In the genomic region with DNA sequence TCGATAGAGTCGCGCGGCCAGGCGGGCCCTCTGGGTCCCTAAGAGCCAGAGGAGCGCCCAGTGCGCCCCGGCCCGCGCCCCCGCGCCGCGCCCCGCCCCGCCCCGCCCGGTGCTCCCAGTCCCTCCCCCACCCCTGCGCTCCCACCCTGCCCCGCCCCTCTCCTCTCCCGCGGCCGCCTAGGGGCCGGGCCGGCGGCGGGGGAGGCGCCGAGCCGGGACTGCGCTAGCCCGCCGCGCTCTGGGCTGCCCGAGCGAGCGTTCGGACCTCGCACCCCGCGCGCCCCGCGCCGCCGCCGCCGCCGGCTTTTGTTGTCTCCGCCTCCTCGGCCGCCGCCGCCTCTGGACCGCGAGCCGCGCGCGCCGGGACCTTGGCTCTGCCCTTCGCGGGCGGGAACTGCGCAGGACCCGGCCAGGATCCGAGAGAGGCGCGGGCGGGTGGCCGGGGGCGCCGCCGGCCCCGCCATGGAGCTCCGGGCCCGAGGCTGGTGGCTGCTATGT, we compare ENCODE assay signal across 8 cellular contexts. TPM values are rescaled to one million over a fixed set of nuclear protein-coding genes. Genes with fewer than 3 reads are reported as not detected.
DNase-seq lines count a peak whose midpoint lies in the region; ATAC-seq and TF ChIP-seq lines count a peak whose summit lies in the region.

A gene with protein sequence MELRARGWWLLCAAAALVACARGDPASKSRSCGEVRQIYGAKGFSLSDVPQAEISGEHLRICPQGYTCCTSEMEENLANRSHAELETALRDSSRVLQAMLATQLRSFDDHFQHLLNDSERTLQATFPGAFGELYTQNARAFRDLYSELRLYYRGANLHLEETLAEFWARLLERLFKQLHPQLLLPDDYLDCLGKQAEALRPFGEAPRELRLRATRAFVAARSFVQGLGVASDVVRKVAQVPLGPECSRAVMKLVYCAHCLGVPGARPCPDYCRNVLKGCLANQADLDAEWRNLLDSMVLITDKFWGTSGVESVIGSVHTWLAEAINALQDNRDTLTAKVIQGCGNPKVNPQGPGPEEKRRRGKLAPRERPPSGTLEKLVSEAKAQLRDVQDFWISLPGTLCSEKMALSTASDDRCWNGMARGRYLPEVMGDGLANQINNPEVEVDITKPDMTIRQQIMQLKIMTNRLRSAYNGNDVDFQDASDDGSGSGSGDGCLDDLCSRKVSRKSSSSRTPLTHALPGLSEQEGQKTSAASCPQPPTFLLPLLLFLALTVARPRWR (plus strand): TSS at position 207 of the 498 bp plus-strand sequence. CDS start 256 bp downstream, at position 463.

- peak; percentile 18 for DNase-seq in NCI-H2107 treated with DMSO at 0.1 percent for 48 hours (lab: John Stamatoyannopoulos, UW; ENCODE audit: unreplicated experiment)
- no peak for DNase-seq in NCI-H2107 (lab: John Stamatoyannopoulos, UW)
- peak; percentile 75 for DNase-seq in HEK293T (ENCODE audit: extremely low spot score)
- DNase-seq in NCI-H345 treated with DMSO at 0.1 percent for 48 hours (lab: John Stamatoyannopoulos, UW; ENCODE audit: unreplicated experiment), result peak; percentile 30
- peak; percentile 57 for DNase-seq in activated T-helper 1 cell treated with anti-CD3 and anti-CD28 coated beads, Interleukin-12 subunit alpha, Interleukin-12 subunit beta, Interleukin-2, Interleukin-4 antibody, amounts not matched to agents 30 ng/mL and 10 ng/mL and 1 ng/mL, durations not matched to agents 14 hours and 24 hours and 36 hours (ENCODE audit: low spot score)
- peak; percentile 63 for DNase-seq in fibroblast of peridontal ligament (ENCODE audit: extremely low read depth)
- DNase-seq in naive B cell, result no peak
- DNase-seq in transverse colon, result peak; percentile 69

- no peaks in the 10 kb centered on the region for H3K36me3 ChIP-seq in transverse colon

- no peak for TF ChIP-seq CTCF in transverse colon (IDR thresholded peaks at IDR 0.05)

- H3K27ac Mint-ChIP-seq in activated T-helper 1 cell treated with anti-CD3 and anti-CD28 coated beads, Interleukin-12 subunit alpha, Interleukin-12 subunit beta, Interleukin-2, Interleukin-4 antibody, amounts not matched to agents 30 ng/mL and 10 ng/mL and 1 ng/mL, durations not matched to agents 14 hours and 24 hours and 36 hours, result peak within 1 kb of the TSS; percentile 61
- peak within 1 kb of the TSS in 5 of 6 donors; percentile 36 to 95 (median 74) for H3K27ac Mint-ChIP-seq in naive B cell

- peaks cover 13% of the 10 kb centered on the region for H3K27me3 Mint-ChIP-seq in activated T-helper 1 cell treated with anti-CD3 and anti-CD28 coated beads, Interleukin-12 subunit alpha, Interleukin-12 subunit beta, Interleukin-2, Interleukin-4 antibody, amounts not matched to agents 30 ng/mL and 10 ng/mL and 1 ng/mL, durations not matched to agents 14 hours and 24 hours and 36 hours (ENCODE audit: insufficient read depth)
- peaks cover 3 to 47% (median 44%) of the 10 kb centered on the region in 3 donors for H3K27me3 Mint-ChIP-seq in naive B cell

- no peaks in the 10 kb centered on the region for H3K36me3 Mint-ChIP-seq in activated T-helper 1 cell treated with anti-CD3 and anti-CD28 coated beads, Interleukin-12 subunit alpha, Interleukin-12 subunit beta, Interleukin-2, Interleukin-4 antibody, amounts not matched to agents 30 ng/mL and 10 ng/mL and 1 ng/mL, durations not matched to agents 14 hours and 24 hours and 36 hours (ENCODE audit: low read depth)
- H3K36me3 Mint-ChIP-seq in naive B cell, result no peaks in the 10 kb centered on the region

- H3K9me3 ChIP-seq in transverse colon, result no peaks in the 10 kb centered on the region

- TF ChIP-seq POLR2A in transverse colon (IDR thresholded peaks at IDR 0.05), result no peak

- POLR2A ChIA-PET in HEK293T (lab: Yijun Ruan, JAX), result interaction anchor here (0.7 to 1.4 kb wide), 2 partner anchors 9 to 201 kb away, joined by 3 read pairs; no protein-coding TSS in a partner anchor

- WGBS in transverse colon (ENCODE audit: low coverage in 1 of 2), 2 donors, result no CpG with 5 or more reads among the region's 77 CpGs

- H3K27me3 ChIP-seq in transverse colon, result peaks cover 22% of the 10 kb centered on the region

- H3K4me1 Mint-ChIP-seq in activated T-helper 1 cell treated with anti-CD3 and anti-CD28 coated beads, Interleukin-12 subunit alpha, Interleukin-12 subunit beta, Interleukin-2, Interleukin-4 antibody, amounts not matched to agents 30 ng/mL and 10 ng/mL and 1 ng/mL, durations not matched to agents 14 hours and 24 hours and 36 hours (ENCODE audit: low read depth), result no peaks in the 10 kb centered on the region
- peaks cover 8 to 20% (median 17%) of the 10 kb centered on the region in 3 donors for H3K4me1 Mint-ChIP-seq in naive B cell

- H3K9me3 Mint-ChIP-seq in activated T-helper 1 cell treated with anti-CD3 and anti-CD28 coated beads, Interleukin-12 subunit alpha, Interleukin-12 subunit beta, Interleukin-2, Interleukin-4 antibody, amounts not matched to agents 30 ng/mL and 10 ng/mL and 1 ng/mL, durations not matched to agents 14 hours and 24 hours and 36 hours, result no peaks in the 10 kb centered on the region
- no peaks in the 10 kb centered on the region for H3K9me3 Mint-ChIP-seq in naive B cell

- intact Hi-C loops in activated T-helper 1 cell treated with anti-CD3 and anti-CD28 coated beads, Interleukin-12 subunit alpha, Interleukin-12 subunit beta, Interleukin-2, Interleukin-4 antibody, amounts not matched to agents 30 ng/mL and 10 ng/mL and 1 ng/mL, durations not matched to agents 14 hours and 24 hours and 36 hours (cut with micrococcal nuclease), result loop anchor here (1.0 to 10.0 kb wide), 6 partner anchors 33 to 411 kb away; a partner anchor contains a TSS
- intact Hi-C loops in transverse colon (cut with DNase I; ENCODE audit: low total_unique reads), result no loop called here

- H3K4me3 Mint-ChIP-seq in activated T-helper 1 cell treated with anti-CD3 and anti-CD28 coated beads, Interleukin-12 subunit alpha, Interleukin-12 subunit beta, Interleukin-2, Interleukin-4 antibody, amounts not matched to agents 30 ng/mL and 10 ng/mL and 1 ng/mL, durations not matched to agents 14 hours and 24 hours and 36 hours, result peak within 1 kb of the TSS; percentile 83
- peak within 1 kb of the TSS; percentile 81 to 94 (median 88) for H3K4me3 Mint-ChIP-seq in naive B cell

- TF ChIP-seq EP300 in transverse colon (IDR thresholded peaks at IDR 0.05; ENCODE audit: low read depth), result no peak

- ATAC-seq in naive B cell (ENCODE audit: low read depth in 2 of 2), result peak; percentile 68 to 69

- H3K27ac ChIP-seq in transverse colon, result peak within 1 kb of the TSS; percentile 84 to 94 (median 92)

- CTCF ChIA-PET in HEK293T (lab: Yijun Ruan, JAX), result no interaction called here

- in situ Hi-C loops in transverse colon (cut with MboI; ENCODE audit: low pct_ligation_motif_present in 1 of 4, low pct_unique_long_range_greater_than_20kb in 1 of 4, low sequenced_read_pairs in 3 of 4), result loop anchor here (10.0 to 25.0 kb wide), 3 partner anchors 198 to 211 kb away; no protein-coding TSS in a partner anchor

- peaks cover 14 to 36% (median 22%) of the 10 kb centered on the region in 4 donors for H3K4me1 ChIP-seq in transverse colon

- H3K4me3 ChIP-seq in transverse colon, result peak within 1 kb of the TSS; percentile 73 to 86 (median 80)

TF ChIP-seq in HEK293T, 16 proteins besides CTCF, POLR2A, EP300 and RAD21:
- TF ChIP-seq FOXM1 (IDR thresholded peaks at IDR 0.05; ENCODE audit: borderline replicate concordance) (0 out of 2 replicates have a peak, but pooled peaks have one; percentile 19), SUZ12 (IDR thresholded peaks at IDR 0.05) (no peak)

RNA-seq across cellular contexts. Expression of the gene that starts here (rescaled TPM):
- 6.2 and 6.5 TPM in 2 replicates for total RNA-seq in activated T-helper 1 cell treated with anti-CD3 and anti-CD28 coated beads, Interleukin-12 subunit alpha, Interleukin-12 subunit beta, Interleukin-2, Interleukin-4 antibody, amounts not matched to agents 30 ng/mL and 10 ng/mL and 1 ng/mL, durations not matched to agents 14 hours and 24 hours and 36 hours
- polyA plus RNA-seq in naive B cell (ENCODE audit: low read depth in 6 of 6), result under 1 TPM in 5 of 6 donors, not detected in 1; 0.12 to 0.47 (median 0.36) TPM
- total RNA-seq in transverse colon, result 10 to 100 TPM; 10.4 to 31.8 (median 18.0) TPM

Comparison
In these comparisons a context has a peak if more than half of its experiments do, and no peak if none do; other contexts are left out.
1. DNase-seq: peak in NCI-H2107 treated with DMSO at 0.1 percent for 48 hours (single experiment), HEK293T (single experiment), NCI-H345 treated with DMSO at 0.1 percent for 48 hours (single experiment), activated T-helper 1 cell treated with anti-CD3 and anti-CD28 coated beads, Interleukin-12 subunit alpha, Interleukin-12 subunit beta, Interleukin-2, Interleukin-4 antibody, amounts not matched to agents 30 ng/mL and 10 ng/mL and 1 ng/mL, durations not matched to agents 14 hours and 24 hours and 36 hours (single experiment), fibroblast of peridontal ligament (single experiment) and transverse colon (single experiment); none in NCI-H2107 (single experiment) and naive B cell (single experiment).
2. Peak in ATAC-seq in naive B cell; RNA of the gene not detected or under 1 TPM.